In the genomic region with DNA sequence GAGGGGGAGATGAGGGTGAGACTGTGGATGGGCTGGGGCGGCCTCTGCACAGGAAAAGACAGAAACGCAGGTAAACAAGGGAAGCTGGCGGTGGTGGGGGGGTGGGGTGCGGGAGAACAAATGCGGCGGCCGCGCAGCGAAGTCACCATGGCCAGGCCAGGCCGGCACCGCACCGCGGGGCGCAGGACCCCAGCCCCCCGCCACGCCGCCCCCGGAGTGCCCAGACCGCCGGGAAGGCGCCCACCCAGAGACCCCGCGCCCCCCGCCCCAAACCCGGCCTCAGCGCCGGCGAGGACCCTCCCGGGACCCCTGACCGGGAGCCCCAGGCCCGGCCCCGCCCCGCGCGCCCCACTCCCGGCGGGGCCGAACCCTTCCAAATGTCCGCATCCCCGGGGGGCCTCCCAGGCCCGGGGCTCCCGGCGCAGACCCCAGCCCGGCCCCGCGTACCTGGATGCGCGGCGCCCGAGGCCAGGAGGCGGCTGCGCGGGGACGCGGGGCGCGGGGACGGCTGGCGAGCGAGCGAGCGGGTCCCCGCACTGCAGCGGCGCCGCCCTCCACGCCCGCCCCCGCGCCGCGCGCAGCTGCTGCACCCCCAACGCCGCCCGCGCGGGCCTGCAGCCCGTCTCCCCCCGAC, we compare ENCODE assay signal across 10 cellular contexts. TPM values are rescaled to one million over a fixed set of nuclear protein-coding genes. Genes with fewer than 3 reads are reported as not detected.
A peak's percentile ranks its signal among the peaks of the same experiment; 100 is the strongest.
DNase-seq lines count a peak whose midpoint lies in the region; ATAC-seq and TF ChIP-seq lines count a peak whose summit lies in the region.
"Had no signal": no experiment of that assay in that cellular context is flagged by ENCODE, and none has a peak within 500 bp of the region (broad histone marks: within the 10 kb centered on the region; RNA-seq: fewer than 3 reads in every experiment).

No MANE protein-coding gene starts in this region.

- H3K27me3 ChIP-seq in brain microvascular endothelial cell (replicated peaks) (no peaks in the 10 kb centered on the region), lower lobe of right lung (ENCODE audit: low read depth) (peaks cover 7% of the 10 kb centered on the region), thymus (ENCODE audit: control insufficient read depth, insufficient read depth) (peaks cover 2% of the 10 kb centered on the region)

- TF ChIP-seq CTCF in brain microvascular endothelial cell (IDR thresholded peaks at IDR 0.05; ENCODE audit: low read depth, low read length, missing control alignments), result no peak
- no peak for TF ChIP-seq CTCF in lower lobe of right lung (IDR thresholded peaks at IDR 0.05)

- ATAC-seq in lower lobe of right lung, result no peak
- no peak for ATAC-seq in GM18867 (IDR thresholded peaks at IDR 0.05; ENCODE audit: unreplicated experiment)
- ATAC-seq: PC-3 had no signal

- H3K4me1 ChIP-seq in lower lobe of right lung (no peaks in the 10 kb centered on the region), thymus (ENCODE audit: control insufficient read depth, insufficient read depth, low read length) (no peaks in the 10 kb centered on the region)

- CTCF ChIA-PET in activated naive CD4-positive, alpha-beta T cell treated with anti-CD3 and anti-CD28 coated beads for 36 hours (lab: Charles Lee), result no interaction called here

- no peak overlapping the region for H3K27ac ChIP-seq in brain microvascular endothelial cell
- H3K27ac ChIP-seq in lower lobe of right lung, result peak overlapping the region; percentile 67
- peak overlapping the region; percentile 60 for H3K27ac ChIP-seq in thymus (ENCODE audit: low read depth)

- H3K27me3 Mint-ChIP-seq in activated naive CD4-positive, alpha-beta T cell treated with anti-CD3 and anti-CD28 coated beads for 36 hours (ENCODE audit: low read depth), result no peaks in the 10 kb centered on the region

- H3K4me3 ChIP-seq in brain microvascular endothelial cell (ENCODE audit: low read depth, low read length) (peak overlapping the region; percentile 37), lower lobe of right lung (peak overlapping the region; percentile 60), thymus (ENCODE audit: low read length) (peak overlapping the region; percentile 61)

- peaks cover 16% of the 10 kb centered on the region for H3K36me3 Mint-ChIP-seq in activated naive CD4-positive, alpha-beta T cell treated with anti-CD3 and anti-CD28 coated beads for 36 hours (ENCODE audit: low read depth)

- intact Hi-C loops in activated naive CD4-positive, alpha-beta T cell treated with anti-CD3 and anti-CD28 coated beads for 36 hours (cut with micrococcal nuclease), result no loop called here
- intact Hi-C loops in lower lobe of right lung (cut with DNase I), result no loop called here

- in situ Hi-C loops in brain microvascular endothelial cell (cut with HindIII; ENCODE audit: low pct_ligation_motif_present, low sequenced_read_pairs), result no loop called here

- H3K9me3 ChIP-seq in lower lobe of right lung, result no peaks in the 10 kb centered on the region
- H3K9me3 ChIP-seq in thymus (ENCODE audit: control insufficient read depth), result peaks cover 1% of the 10 kb centered on the region

- peaks cover 12% of the 10 kb centered on the region for H3K4me1 Mint-ChIP-seq in activated naive CD4-positive, alpha-beta T cell treated with anti-CD3 and anti-CD28 coated beads for 36 hours (ENCODE audit: low read depth)

- no peak overlapping the region for H3K27ac Mint-ChIP-seq in activated naive CD4-positive, alpha-beta T cell treated with anti-CD3 and anti-CD28 coated beads for 36 hours

- peak overlapping the region; percentile 32 for H3K4me3 Mint-ChIP-seq in activated naive CD4-positive, alpha-beta T cell treated with anti-CD3 and anti-CD28 coated beads for 36 hours

- no peaks in the 10 kb centered on the region for H3K9me3 Mint-ChIP-seq in activated naive CD4-positive, alpha-beta T cell treated with anti-CD3 and anti-CD28 coated beads for 36 hours

- peak; percentile 32 for DNase-seq in activated naive CD4-positive, alpha-beta T cell treated with anti-CD3 and anti-CD28 coated beads for 36 hours
- no peak for DNase-seq in activated naive CD4-positive, alpha-beta T cell treated with Interleukin-2 at 50 U/mL for 16 hours
- DNase-seq in brain microvascular endothelial cell, result no peak
- peak; percentile 30 for DNase-seq in lower lobe of right lung
- no peak for DNase-seq in pons (ENCODE audit: low spot score)
- no peak for DNase-seq in NCI-H2171 treated with DMSO at 0.1 percent for 48 hours (lab: John Stamatoyannopoulos, UW)
- DNase-seq: PC-3; stimulated activated CD8-positive, alpha-beta memory T cell treated with anti-CD3 and anti-CD28 coated beads, Interleukin-4, amount 100 ng/mL, for 48 hours had no signal

- 6% methylated on average over 78 of the region's 80 CpGs for WGBS in thymus

- H3K36me3 ChIP-seq in brain microvascular endothelial cell (replicated peaks) (no peaks in the 10 kb centered on the region), lower lobe of right lung (no peaks in the 10 kb centered on the region), thymus (ENCODE audit: control insufficient read depth, insufficient read depth) (peaks cover 6% of the 10 kb centered on the region)

RNA-seq across cellular contexts. Expression of a gene that starts 14.4 kb away (rescaled TPM):
- 10 to 100 TPM; 26.2 to 27.5 TPM for total RNA-seq in activated naive CD4-positive, alpha-beta T cell treated with anti-CD3 and anti-CD28 coated beads for 36 hours
- total RNA-seq in lower lobe of right lung, result 22.4 TPM
- 9.2 TPM for polyA plus RNA-seq in thymus

RNA-seq across cellular contexts. Expression of a gene that starts 15.0 kb away (rescaled TPM):
- total RNA-seq in activated naive CD4-positive, alpha-beta T cell treated with anti-CD3 and anti-CD28 coated beads for 36 hours, result 10 to 100 TPM; 15.5 to 15.8 TPM
- total RNA-seq in lower lobe of right lung, result 16.8 TPM
- 13.7 TPM for polyA plus RNA-seq in thymus

Comparison
In these comparisons a context has a peak if more than half of its experiments do, and no peak if none do; other contexts are left out.
1. DNase-seq: peak in activated naive CD4-positive, alpha-beta T cell treated with anti-CD3 and anti-CD28 coated beads for 36 hours (single experiment) and lower lobe of right lung (single experiment); none in activated naive CD4-positive, alpha-beta T cell treated with Interleukin-2 at 50 U/mL for 16 hours (single experiment), brain microvascular endothelial cell (single experiment), pons (single experiment) and NCI-H2171 treated with DMSO at 0.1 percent for 48 hours (single experiment).
2. Peak in every context shown above with its lines, with median percentiles within 50 percentile points of each other: H3K4me3 ChIP-seq.